ENCODE assay signal across 8 cellular contexts in genomic region chr6:7727150-7727950, GRCh38. TPM values are rescaled to one million over a fixed set of nuclear protein-coding genes. Genes with fewer than 3 reads are reported as not detected.
A peak's percentile ranks its signal among the peaks of the same experiment; 100 is the strongest.
DNase-seq lines count a peak whose midpoint lies in the region; ATAC-seq and TF ChIP-seq lines count a peak whose summit lies in the region.

No MANE protein-coding gene starts in this region.

- H3K27me3 Mint-ChIP-seq in activated T-helper 17 cell treated with anti-CD3 and anti-CD28 coated beads, Interleukin-2, amount 50 U/mL, for 72 hours = peaks cover 51% of the 10 kb centered on the region
- H3K27me3 Mint-ChIP-seq in stimulated activated naive CD8-positive, alpha-beta T cell treated with anti-CD3 and anti-CD28 coated beads, Interleukin-15, amount 100 ng/mL, for 72 hours = peaks cover 95% of the 10 kb centered on the region

- H3K36me3 Mint-ChIP-seq in activated T-helper 17 cell treated with anti-CD3 and anti-CD28 coated beads, Interleukin-2, amount 50 U/mL, for 72 hours (ENCODE audit: low read depth) = no peaks in the 10 kb centered on the region

- no peak for ATAC-seq in activated T-helper 17 cell treated with anti-CD3 and anti-CD28 coated beads, Interleukin-2, amount 50 U/mL, for 72 hours (replicated peaks)
- ATAC-seq in stimulated activated naive CD8-positive, alpha-beta T cell treated with anti-CD3 and anti-CD28 coated beads, Interleukin-15, amount 100 ng/mL, for 72 hours = peak; percentile 5
- no peak for ATAC-seq in GM19452 (IDR thresholded peaks at IDR 0.05; ENCODE audit: unreplicated experiment)

- no peaks in the 10 kb centered on the region for H3K9me3 ChIP-seq in HEK293 (ENCODE audit: control insufficient read depth, insufficient read depth, low read depth, low read length)
- H3K9me3 ChIP-seq in iPS-18c (ENCODE audit: control insufficient read depth, insufficient read depth, low read length) = no peaks in the 10 kb centered on the region

- CTCF ChIA-PET in HEK293 (lab: Yijun Ruan, JAX) = interaction anchor here (0.6 to 1.7 kb wide), 8 partner anchors 20 to 1040 kb away, joined by 3 to 7 read pairs (median 4); no protein-coding TSS in a partner anchor

- H3K36me3 ChIP-seq in HEK293 (ENCODE audit: control insufficient read depth in 2 of 2, insufficient read depth in 1 of 2, low read length in 2 of 2) = no peaks in the 10 kb centered on the region

- no peak overlapping the region for H3K27ac Mint-ChIP-seq in activated T-helper 17 cell treated with anti-CD3 and anti-CD28 coated beads, Interleukin-2, amount 50 U/mL, for 72 hours
- no peak overlapping the region for H3K27ac Mint-ChIP-seq in stimulated activated naive CD8-positive, alpha-beta T cell treated with anti-CD3 and anti-CD28 coated beads, Interleukin-15, amount 100 ng/mL, for 72 hours

- peak overlapping the region; percentile 21; the same call in 1 of the 2 replicates for H3K27ac ChIP-seq in HEK293 (ENCODE audit: extremely low read depth, low read depth, low read length)

- H3K4me1 Mint-ChIP-seq in activated T-helper 17 cell treated with anti-CD3 and anti-CD28 coated beads, Interleukin-2, amount 50 U/mL, for 72 hours = no peaks in the 10 kb centered on the region
- H3K4me1 Mint-ChIP-seq in stimulated activated naive CD8-positive, alpha-beta T cell treated with anti-CD3 and anti-CD28 coated beads, Interleukin-15, amount 100 ng/mL, for 72 hours = peaks cover 34% of the 10 kb centered on the region

- no peaks in the 10 kb centered on the region for H3K9me3 Mint-ChIP-seq in activated T-helper 17 cell treated with anti-CD3 and anti-CD28 coated beads, Interleukin-2, amount 50 U/mL, for 72 hours
- no peaks in the 10 kb centered on the region for H3K9me3 Mint-ChIP-seq in stimulated activated naive CD8-positive, alpha-beta T cell treated with anti-CD3 and anti-CD28 coated beads, Interleukin-15, amount 100 ng/mL, for 72 hours

- H3K4me1 ChIP-seq in HEK293 (ENCODE audit: control insufficient read depth, insufficient read depth, low read length) = peaks cover 15% of the 10 kb centered on the region

- POLR2A ChIA-PET in HEK293 (lab: Yijun Ruan, JAX) = interaction anchor here (0.6 to 3.7 kb wide), 7 partner anchors 13 to 343 kb away, joined by 3 to 21 read pairs (median 4); partner anchors contain the start of gene BLOC1S5

- peak overlapping the region; percentile 54 for H3K4me3 Mint-ChIP-seq in activated T-helper 17 cell treated with anti-CD3 and anti-CD28 coated beads, Interleukin-2, amount 50 U/mL, for 72 hours
- H3K4me3 Mint-ChIP-seq in stimulated activated naive CD8-positive, alpha-beta T cell treated with anti-CD3 and anti-CD28 coated beads, Interleukin-15, amount 100 ng/mL, for 72 hours = peak overlapping the region; percentile 71 to 76

- H3K4me3 ChIP-seq in HEK293 (ENCODE audit: low read depth, low read length) (peak overlapping the region; percentile 48), iPS-18c (ENCODE audit: insufficient read depth, low read depth, low read length) (peak overlapping the region; percentile 45)

- peak; percentile 52 for DNase-seq in Daoy (ENCODE audit: low read depth)
- peak; percentile 12 to 27 for DNase-seq in stimulated activated naive CD8-positive, alpha-beta T cell treated with anti-CD3 and anti-CD28 coated beads, Interleukin-15, amount 100 ng/mL, for 72 hours
- no peak for DNase-seq in UCSD-AML1 (lab: John Stamatoyannopoulos, UW; ENCODE audit: unreplicated experiment)
- no peak for DNase-seq in epidermal melanocyte (ENCODE audit: insufficient read length, low spot score)

- peak; percentile 89 for TF ChIP-seq CTCF in HEK293 (tag by site-specific recombination; IDR thresholded peaks at IDR 0.05)

TF ChIP-seq in HEK293, 187 proteins besides CTCF, POLR2A, EP300 and RAD21 (continues in another document):
- no peak for TF ChIP-seq ZNF140 (tag by site-specific recombination; IDR thresholded peaks at IDR 0.05)
- TF ChIP-seq ZFP37 (tag by site-specific recombination; IDR thresholded peaks at IDR 0.05) = peak; percentile 16; the same call in 1 of the 2 replicates
- no peak for TF ChIP-seq SCRT2 (tag by site-specific recombination; IDR thresholded peaks at IDR 0.05)
- TF ChIP-seq ZNF223 (tag by site-specific recombination; IDR thresholded peaks at IDR 0.05) = no peak
- TF ChIP-seq, protein P1, sequence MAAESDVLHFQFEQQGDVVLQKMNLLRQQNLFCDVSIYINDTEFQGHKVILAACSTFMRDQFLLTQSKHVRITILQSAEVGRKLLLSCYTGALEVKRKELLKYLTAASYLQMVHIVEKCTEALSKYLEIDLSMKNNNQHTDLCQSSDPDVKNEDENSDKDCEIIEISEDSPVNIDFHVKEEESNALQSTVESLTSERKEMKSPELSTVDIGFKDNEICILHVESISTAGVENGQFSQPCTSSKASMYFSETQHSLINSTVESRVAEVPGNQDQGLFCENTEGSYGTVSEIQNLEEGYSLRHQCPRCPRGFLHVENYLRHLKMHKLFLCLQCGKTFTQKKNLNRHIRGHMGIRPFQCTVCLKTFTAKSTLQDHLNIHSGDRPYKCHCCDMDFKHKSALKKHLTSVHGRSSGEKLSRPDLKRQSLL (tag by site-specific recombination; IDR thresholded peaks at IDR 0.05) = no peak
- TF ChIP-seq ZNF423 (tag by site-specific recombination; IDR thresholded peaks at IDR 0.05) = no peak
- TF ChIP-seq ZNF670 (tag by site-specific recombination; IDR thresholded peaks at IDR 0.05; ENCODE audit: low read depth) = no peak
- no peak for TF ChIP-seq ZNF530 (tag by site-specific recombination; IDR thresholded peaks at IDR 0.05; ENCODE audit: low read depth)
- TF ChIP-seq ZBTB20 (tag by site-specific recombination; IDR thresholded peaks at IDR 0.05) = peak; percentile 93
- no peak for TF ChIP-seq ZNF112 (tag by site-specific recombination; IDR thresholded peaks at IDR 0.05)
- no peak for TF ChIP-seq ZNF324 (tag by site-specific recombination; IDR thresholded peaks at IDR 0.05)
- TF ChIP-seq BCL11B (tag by site-specific recombination; IDR thresholded peaks at IDR 0.05; ENCODE audit: low read depth) = no peak
- TF ChIP-seq, protein P2, sequence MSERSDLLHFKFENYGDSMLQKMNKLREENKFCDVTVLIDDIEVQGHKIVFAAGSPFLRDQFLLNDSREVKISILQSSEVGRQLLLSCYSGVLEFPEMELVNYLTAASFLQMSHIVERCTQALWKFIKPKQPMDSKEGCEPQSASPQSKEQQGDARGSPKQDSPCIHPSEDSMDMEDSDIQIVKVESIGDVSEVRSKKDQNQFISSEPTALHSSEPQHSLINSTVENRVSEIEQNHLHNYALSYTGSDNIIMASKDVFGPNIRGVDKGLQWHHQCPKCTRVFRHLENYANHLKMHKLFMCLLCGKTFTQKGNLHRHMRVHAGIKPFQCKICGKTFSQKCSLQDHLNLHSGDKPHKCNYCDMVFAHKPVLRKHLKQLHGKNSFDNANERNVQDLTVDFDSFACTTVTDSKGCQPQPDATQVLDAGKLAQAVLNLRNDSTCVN (tag by site-specific recombination; optimal IDR thresholded peaks at IDR 0.05) = peak; percentile 98
- TF ChIP-seq PRDM1 (tag by site-specific recombination; IDR thresholded peaks at IDR 0.05) = no peak
- no peak for TF ChIP-seq ZNF623 (tag by site-specific recombination; IDR thresholded peaks at IDR 0.05)
- no peak for TF ChIP-seq ZNF26 (tag by site-specific recombination; IDR thresholded peaks at IDR 0.05)
- TF ChIP-seq ZNF394 (tag by site-specific recombination; IDR thresholded peaks at IDR 0.05; ENCODE audit: borderline replicate concordance) = peak; percentile 32; the same call in 1 of the 2 replicates
- no peak for TF ChIP-seq ZNF23 (tag by site-specific recombination; IDR thresholded peaks at IDR 0.05; ENCODE audit: borderline replicate concordance)
- TF ChIP-seq, protein P3, sequence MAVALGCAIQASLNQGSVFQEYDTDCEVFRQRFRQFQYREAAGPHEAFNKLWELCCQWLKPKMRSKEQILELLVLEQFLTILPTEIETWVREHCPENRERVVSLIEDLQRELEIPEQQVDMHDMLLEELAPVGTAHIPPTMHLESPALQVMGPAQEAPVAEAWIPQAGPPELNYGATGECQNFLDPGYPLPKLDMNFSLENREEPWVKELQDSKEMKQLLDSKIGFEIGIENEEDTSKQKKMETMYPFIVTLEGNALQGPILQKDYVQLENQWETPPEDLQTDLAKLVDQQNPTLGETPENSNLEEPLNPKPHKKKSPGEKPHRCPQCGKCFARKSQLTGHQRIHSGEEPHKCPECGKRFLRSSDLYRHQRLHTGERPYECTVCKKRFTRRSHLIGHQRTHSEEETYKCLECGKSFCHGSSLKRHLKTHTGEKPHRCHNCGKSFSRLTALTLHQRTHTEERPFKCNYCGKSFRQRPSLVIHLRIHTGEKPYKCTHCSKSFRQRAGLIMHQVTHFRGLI (tag by site-specific recombination; IDR thresholded peaks at IDR 0.05) = no peak
- TF ChIP-seq ZNF776 (tag by site-specific recombination; IDR thresholded peaks at IDR 0.05; ENCODE audit: borderline replicate concordance) = no peak
- no peak for TF ChIP-seq GFI1B (tag by site-specific recombination; IDR thresholded peaks at IDR 0.05)
- TF ChIP-seq ZNF404 (tag by site-specific recombination; IDR thresholded peaks at IDR 0.05) = no peak
- TF ChIP-seq YY2 (tag by site-specific recombination; IDR thresholded peaks at IDR 0.05) = no peak

RNA-seq across cellular contexts. Expression of gene BMP6, which starts 1.5 kb away (rescaled TPM):
- total RNA-seq in Daoy (2014; rRNA removed; shearing (Covaris generic)) = 0.34 and 0.80 TPM in 2 replicates
- under 1 TPM in 1 of 2 donors, not detected in 1; 0.21 TPM for total RNA-seq in activated T-helper 17 cell treated with anti-CD3 and anti-CD28 coated beads, Interleukin-2, amount 50 U/mL, for 72 hours

Comparison
In these comparisons a context has a peak if more than half of its experiments do, and no peak if none do; other contexts are left out.
1. DNase-seq: peak in Daoy (single experiment) and stimulated activated naive CD8-positive, alpha-beta T cell treated with anti-CD3 and anti-CD28 coated beads, Interleukin-15, amount 100 ng/mL, for 72 hours (2 of 2); none in UCSD-AML1 (single experiment) and epidermal melanocyte (single experiment).